ENCODE assay signal across 29 cellular contexts in genomic region chr9:115597330-115597729, GRCh38.
DNase-seq lines count a peak whose midpoint lies in the region; ATAC-seq, FAIRE-seq and TF ChIP-seq lines count a peak whose summit lies in the region.
"Had no signal": no experiment of that assay in that cellular context is flagged by ENCODE, and none has a peak within 500 bp of the region (broad histone marks: within the 10 kb centered on the region; RNA-seq: fewer than 3 reads in every experiment).

No MANE protein-coding gene starts in this region.

- no peak for FAIRE-seq in A549 (lab: Jason Lieb, UNC)
- FAIRE-seq: A204.1, GM12878, K562 had no signal

- peak overlapping the region; percentile 11 for H4K91ac ChIP-seq in mesenchymal stem cell (ENCODE audit: low read length)

- DNase-seq in A549 (ENCODE audit: low read depth in 1 of 2, low spot score in 1 of 2) (no peak), HFF-Myc (ENCODE audit: extremely low read depth, low read depth) (no peak), astrocyte of the hippocampus (ENCODE audit: low read depth, low spot score) (peak; percentile 27), mesenchymal stem cell (no peak), Right ventricle myocardium inferior (ENCODE audit: missing footprints) (no peak), cardiac septum (ENCODE audit: low spot score) (no peak), GM19240 (ENCODE audit: insufficient read length, low spot score) (no peak)
- DNase-seq: activated B cell treated with CpG ODN at 0.5 μM for 24 hours; activated CD8-positive, alpha-beta T cell treated with anti-CD3 and anti-CD28 coated beads for 36 hours; activated naive CD4-positive, alpha-beta T cell treated with anti-CD3 and anti-CD28 coated beads, Interleukin-2, amount 10 ng/mL, durations not matched to agents 7 days and 5 days; activated T-cell treated with anti-CD3 and anti-CD28 coated beads, Interleukin-2, amount 50 U/mL, for 4 hours; CD4-positive, CD25-positive, alpha-beta regulatory T cell; DMS 273 treated with DMSO at 0.1 percent for 48 hours; GF-D8; glutamatergic neuron; left colon; midbrain; MV-4-11; NCI-H1930; NCI-H69; SIG-M5; stimulated activated CD4-positive, alpha-beta T cell treated with anti-CD3 and anti-CD28 coated beads, Interleukin-2, amount 100 ng/mL, for 48 hours; upper lobe of left lung had no signal

- peak overlapping the region; percentile 14 for H2BK5ac ChIP-seq in mesenchymal stem cell (ENCODE audit: low read depth, low read length, poor library complexity, severe bottlenecking)

- TF ChIP-seq RAD21 in A549 (conservative IDR thresholded peaks at IDR 0.05 in 1 of 2, IDR thresholded peaks at IDR 0.05 in 1 of 2): no peak

- peak overlapping the region; percentile 55 to 60 for H3K18ac ChIP-seq in mesenchymal stem cell (ENCODE audit: low read depth in 1 of 2, low read length in 2 of 2)

- no peak overlapping the region for H3K4me2 ChIP-seq in A549
- no peak overlapping the region for H3K4me2 ChIP-seq in mesenchymal stem cell (ENCODE audit: low read length, poor library complexity, severe bottlenecking)

- H3K79me1 ChIP-seq in mesenchymal stem cell (replicated peaks; ENCODE audit: low read length, poor library complexity, severe bottlenecking): peaks cover 3% of the 10 kb centered on the region

- TF ChIP-seq CTCF in A549 (IDR thresholded peaks at IDR 0.05) (no peak), HFF-Myc (IDR thresholded peaks at IDR 0.05; ENCODE audit: low read depth, low read length, missing control alignments) (no peak)

- H3K14ac ChIP-seq in mesenchymal stem cell (ENCODE audit: low read length in 2 of 2): no peak overlapping the region

- intact Hi-C loops in Right ventricle myocardium inferior (cut with DNase I) (loop anchor here (10.0 kb wide), 1 partner anchor 287 kb away; no protein-coding TSS in a partner anchor), cardiac septum (cut with DNase I) (loop anchor here (10.0 kb wide), 2 partner anchors 97 to 557 kb away; partner anchors contain the start of gene PAPPA)

- H3K27ac ChIP-seq in A549: peak overlapping the region; percentile 89 to 93
- H3K27ac ChIP-seq in mesenchymal stem cell (ENCODE audit: low read length, poor library complexity, severe bottlenecking): peak overlapping the region; percentile 99
- H3K27ac ChIP-seq: epithelial cell of prostate, upper lobe of left lung had no signal

- H2AFZ ChIP-seq in mesenchymal stem cell (ENCODE audit: low read depth, low read length): no peak overlapping the region

- H3K4me1 ChIP-seq in A549 (peaks cover 39% of the 10 kb centered on the region), mesenchymal stem cell (ENCODE audit: control insufficient read depth, insufficient read depth, low read depth, low read length) (peaks cover 6% of the 10 kb centered on the region)

- TF ChIP-seq EP300 in A549 (IDR thresholded peaks at IDR 0.05): no peak

- peak overlapping the region; percentile 15 for H2BK120ac ChIP-seq in mesenchymal stem cell (ENCODE audit: low read depth, low read length)

- H2BK12ac ChIP-seq in mesenchymal stem cell (ENCODE audit: low read length in 2 of 2): peak overlapping the region; percentile 32 to 75

- H3K23ac ChIP-seq in mesenchymal stem cell (ENCODE audit: low read length in 2 of 2): no peak overlapping the region

- CTCF ChIA-PET in A549 (lab: Yijun Ruan, JAX): interaction anchor here (1.8 to 3.2 kb wide), 2 partner anchors 75 to 1050 kb away, joined by 6 to 12 read pairs; no protein-coding TSS in a partner anchor

- H3K9me3 ChIP-seq in A549 (0 out of 3 replicates have a peak, but pooled peaks cover 5% of the 10 kb centered on the region), mesenchymal stem cell (ENCODE audit: control insufficient read depth, low read length) (no peaks in the 10 kb centered on the region)
- H3K9me3 ChIP-seq: upper lobe of left lung had no signal

- H3K36me3 ChIP-seq in mesenchymal stem cell (ENCODE audit: control insufficient read depth in 1 of 2, insufficient read depth in 2 of 2, low read depth in 1 of 2, low read length in 2 of 2): peaks cover 0 to 4% of the 10 kb centered on the region in 2 experiments
- H3K36me3 ChIP-seq: upper lobe of left lung had no signal

- H3K4ac ChIP-seq in mesenchymal stem cell (ENCODE audit: low read depth in 1 of 2, low read length in 2 of 2): peak overlapping the region; percentile 46 to 49

- H3K9ac ChIP-seq in mesenchymal stem cell (ENCODE audit: low read length): peak overlapping the region; percentile 98

- H3K4me3 ChIP-seq in A549 (no peak overlapping the region), HFF-Myc (replicated peaks; ENCODE audit: low read depth, low read length) (peak overlapping the region; percentile 34), mesenchymal stem cell (ENCODE audit: insufficient read depth in 1 of 2, low read depth in 1 of 2, low read length in 2 of 2) (peak overlapping the region in 1 of 2 experiments; percentile 79)
- H3K4me3 ChIP-seq: GM12878, K562, skin epidermis, upper lobe of left lung had no signal

- POLR2A ChIA-PET in A549 (lab: Yijun Ruan, JAX): interaction anchor here (1.5 to 1.9 kb wide), 2 partner anchors 75 to 559 kb away, joined by 4 to 6 read pairs; no protein-coding TSS in a partner anchor

- H2BK15ac ChIP-seq in mesenchymal stem cell (ENCODE audit: low read depth, poor library complexity, severe bottlenecking): no peak overlapping the region

- 95% methylated on average over 2 of the region's 2 CpGs for WGBS in A549 (ENCODE audit: missing lambda C conversion rate)
- 100% methylated on average over 1 of the region's 2 CpGs for WGBS in mesenchymal stem cell

- ATAC-seq in A549 (no peak), Right ventricle myocardium inferior (no peak), GM21515 (IDR thresholded peaks at IDR 0.05; ENCODE audit: unreplicated experiment) (no peak)
- ATAC-seq: activated CD8-positive, alpha-beta T cell treated with anti-CD3 and anti-CD28 coated beads for 36 hours; activated T-cell treated with anti-CD3 and anti-CD28 coated beads, Interleukin-2, amount 50 U/mL, for 4 hours; GM12878; K562; left colon had no signal

- no peak overlapping the region for H4K8ac ChIP-seq in mesenchymal stem cell (ENCODE audit: low read length)

- TF ChIP-seq POLR2A in A549 (IDR thresholded peaks at IDR 0.05; ENCODE audit: low read length): no peak

- H2AK5ac ChIP-seq in mesenchymal stem cell (ENCODE audit: low read length, severe bottlenecking): peak overlapping the region; percentile 74

- no peaks in the 10 kb centered on the region for H3K27me3 ChIP-seq in mesenchymal stem cell (ENCODE audit: control insufficient read depth in 1 of 2, insufficient read depth in 1 of 2, low read length in 2 of 2)
- H3K27me3 ChIP-seq: upper lobe of left lung had no signal

TF ChIP-seq in A549, 52 proteins besides CTCF, POLR2A, EP300 and RAD21:
- TF ChIP-seq PBX3 (IDR thresholded peaks at IDR 0.05) (no peak), ATOH8 (CRISPR knock-in tag; IDR thresholded peaks at IDR 0.05; ENCODE audit: low read depth) (no peak), ELK1 (IDR thresholded peaks at IDR 0.05; ENCODE audit: low read depth, low read length) (no peak), RFX5 (IDR thresholded peaks at IDR 0.05) (no peak), EHMT2 (IDR thresholded peaks at IDR 0.05; ENCODE audit: low read depth) (no peak), ZNF302 (CRISPR knock-in tag; IDR thresholded peaks at IDR 0.05) (no peak), HDAC2 (IDR thresholded peaks at IDR 0.05) (no peak), CHD2 (IDR thresholded peaks at IDR 0.05; ENCODE audit: low read length, partially characterized antibody) (no peak)
